12 cellular contexts compared by ENCODE assay signal in the genomic region with DNA sequence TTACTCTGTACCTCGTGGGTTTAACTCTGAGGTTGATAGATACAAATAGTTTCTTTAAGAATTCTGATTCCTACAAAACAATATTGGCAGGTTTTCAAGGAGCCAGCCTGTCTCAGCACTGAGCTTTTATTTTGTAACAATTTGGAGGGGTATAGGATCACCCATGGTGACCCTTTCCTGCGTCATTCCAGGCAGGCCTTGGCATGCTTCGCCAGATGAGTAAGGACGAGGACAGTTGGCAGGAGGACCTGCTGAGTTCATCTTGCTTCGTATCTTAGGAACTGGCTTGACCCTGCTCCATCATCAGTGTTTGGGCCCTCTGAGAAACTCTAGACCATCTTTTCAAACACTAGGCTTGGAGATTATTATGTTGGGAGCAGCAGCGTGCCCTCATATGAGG. TPM values are rescaled to one million over a fixed set of nuclear protein-coding genes. Genes with fewer than 3 reads are reported as not detected.
DNase-seq lines count a peak whose midpoint lies in the region; ATAC-seq and TF ChIP-seq lines count a peak whose summit lies in the region.
"Had no signal": no experiment of that assay in that cellular context is flagged by ENCODE, and none has a peak within 500 bp of the region (broad histone marks: within the 10 kb centered on the region; RNA-seq: fewer than 3 reads in every experiment).

No MANE protein-coding gene starts in this region.

- peak overlapping the region in 2 of 3 experiments; percentile 11 to 84; a peak in 3 of 7 replicates for H3K27ac Mint-ChIP-seq in H9
- H3K27ac Mint-ChIP-seq: activated CD4-positive, alpha-beta T cell treated with anti-CD3 and anti-CD28 coated beads, Interleukin-2, amount 10 ng/mL, durations not matched to agents 24 days and 14 days; natural killer cell had no signal

- H3K27me3 ChIP-seq in H9 (ENCODE audit: insufficient read depth, low read length) (no peaks in the 10 kb centered on the region), breast epithelium (no peaks in the 10 kb centered on the region), heart right ventricle (no peaks in the 10 kb centered on the region), sigmoid colon (no peaks in the 10 kb centered on the region), aorta (ENCODE audit: control insufficient read depth in 1 of 2, insufficient read depth in 2 of 2, low read length in 1 of 2) (no peaks in the 10 kb centered on the region)

- H2BK15ac ChIP-seq in H9 (ENCODE audit: low read depth, low read length), result no peak overlapping the region

- intact Hi-C loops in breast epithelium (cut with DNase I; ENCODE audit: low total_unique reads) (no loop called here), heart right ventricle (cut with DNase I) (loop anchor here in 1 of 10 donors (5.0 kb wide), 1 partner anchor 36 kb away; no protein-coding TSS in a partner anchor), sigmoid colon (cut with DNase I) (no loop called here), aorta (cut with DNase I) (no loop called here)

- no peak overlapping the region for H4K8ac ChIP-seq in H9 (replicated peaks; ENCODE audit: insufficient read length, low read depth, low read length)

- no peak overlapping the region for H2BK5ac ChIP-seq in H9 (ENCODE audit: insufficient read length, low read length)

- DNase-seq in H9 (no peak), breast epithelium (ENCODE audit: low spot score in 2 of 2) (peak in 1 of 2 donors; percentile 35), heart right ventricle (no peak), sigmoid colon (peak; percentile 79), cerebellum (ENCODE audit: low spot score) (no peak), aorta (no peak)
- no peak for DNase-seq in activated effector memory CD4-positive, alpha-beta T cell treated with anti-CD3 and anti-CD28 coated beads, Interleukin-2, amount 50 U/mL, for 16 hours
- no peak for DNase-seq in stimulated activated CD4-positive, alpha-beta T cell treated with anti-CD3 and anti-CD28 coated beads, Interleukin-12 subunit alpha, Interleukin-12 subunit beta, amount 100 ng/mL, for 4 hours
- DNase-seq: activated CD4-positive, alpha-beta T cell treated with anti-CD3 and anti-CD28 coated beads, Interleukin-2, amount 10 ng/mL, durations not matched to agents 24 days and 14 days; Kasumi-1; natural killer cell; NCI-H2107 had no signal

- no peak overlapping the region for H3K14ac ChIP-seq in H9 (ENCODE audit: insufficient read depth, low read length)

- no peak overlapping the region for H3K4ac ChIP-seq in H9 (ENCODE audit: low read depth, low read length)

- H3K9me3 ChIP-seq in H9 (ENCODE audit: control insufficient read depth, low read depth, low read length) (no peaks in the 10 kb centered on the region), breast epithelium (no peaks in the 10 kb centered on the region), heart right ventricle (no peaks in the 10 kb centered on the region), sigmoid colon (no peaks in the 10 kb centered on the region), aorta (ENCODE audit: control insufficient read depth, low read length) (no peaks in the 10 kb centered on the region)

- no peak overlapping the region for H3K9ac ChIP-seq in H9 (ENCODE audit: extremely low read depth, insufficient read length, low read length)

- no peak overlapping the region for H4K91ac ChIP-seq in H9 (ENCODE audit: insufficient read length, low read depth, low read length)

- no peak overlapping the region for H2BK12ac ChIP-seq in H9 (ENCODE audit: insufficient read length, low read depth, low read length)

- H3K18ac ChIP-seq in H9 (ENCODE audit: insufficient read length, low read depth, low read length), result no peak overlapping the region

- no peak overlapping the region for H3K4me2 ChIP-seq in H9 (ENCODE audit: insufficient read depth, insufficient read length, low read length)

- H3K4me1 ChIP-seq in H9 (ENCODE audit: insufficient read depth, low read length), result peaks cover 43% of the 10 kb centered on the region
- H3K4me1 ChIP-seq in breast epithelium, result peaks cover 4 to 12% of the 10 kb centered on the region in 2 donors
- peaks cover 12 to 90% (median 68%) of the 10 kb centered on the region in 9 donors for H3K4me1 ChIP-seq in heart right ventricle
- peaks cover 0 to 89% (median 77%) of the 10 kb centered on the region in 4 donors for H3K4me1 ChIP-seq in sigmoid colon
- peaks cover 0 to 8% of the 10 kb centered on the region in 2 donors for H3K4me1 ChIP-seq in aorta (ENCODE audit: control insufficient read depth in 1 of 2, insufficient read depth in 2 of 2, low read length in 2 of 2)

- H3K56ac ChIP-seq in H9 (ENCODE audit: insufficient read length, low read depth, low read length), result no peak overlapping the region

- peak in 1 of 8 donors; percentile 22 for ATAC-seq in heart right ventricle
- ATAC-seq in aorta (ENCODE audit: low FRiP score), result no peak

- H3K4me3 Mint-ChIP-seq in H9, result no peak overlapping the region
- H3K4me3 Mint-ChIP-seq: activated CD4-positive, alpha-beta T cell treated with anti-CD3 and anti-CD28 coated beads, Interleukin-2, amount 10 ng/mL, durations not matched to agents 24 days and 14 days; natural killer cell had no signal

- no peaks in the 10 kb centered on the region for H3K27me3 Mint-ChIP-seq in H9 (ENCODE audit: low read depth)
- H3K27me3 Mint-ChIP-seq: activated CD4-positive, alpha-beta T cell treated with anti-CD3 and anti-CD28 coated beads, Interleukin-2, amount 10 ng/mL, durations not matched to agents 24 days and 14 days had no signal

- no peak overlapping the region for H2BK120ac ChIP-seq in H9 (ENCODE audit: low read depth, low read length, poor library complexity, severe bottlenecking)

- no peaks in the 10 kb centered on the region for H4K20me1 ChIP-seq in H9 (ENCODE audit: control insufficient read depth, insufficient read depth, insufficient read length)

- H3K79me2 ChIP-seq in H9 (ENCODE audit: insufficient read depth, low read length), result peaks cover 73% of the 10 kb centered on the region; the same call in 1 of the 2 replicates

- no peak overlapping the region for H3K23ac ChIP-seq in H9 (ENCODE audit: insufficient read length, low read depth, low read length)

- no peak overlapping the region for H3T11ph ChIP-seq in H9 (ENCODE audit: low read length)

- no peak overlapping the region for H3K4me3 ChIP-seq in breast epithelium
- no peak overlapping the region for H3K4me3 ChIP-seq in heart right ventricle
- no peak overlapping the region for H3K4me3 ChIP-seq in sigmoid colon
- H3K4me3 ChIP-seq in aorta (ENCODE audit: low read length in 2 of 2), result no peak overlapping the region

- H4K5ac ChIP-seq in H9 (ENCODE audit: insufficient read length, low read depth, low read length), result no peak overlapping the region

- H3K27ac ChIP-seq in H9 (ENCODE audit: insufficient read length, low read depth, low read length) (no peak overlapping the region), breast epithelium (peak overlapping the region; percentile 65 to 73), heart right ventricle (peak overlapping the region; percentile 0 to 84 (median 46)), sigmoid colon (peak overlapping the region; percentile 72 to 80 (median 77)), aorta (ENCODE audit: low read depth in 1 of 2, low read length in 2 of 2) (peak overlapping the region in 1 of 2 donors; percentile 29)

- no peak overlapping the region for H2AK5ac ChIP-seq in H9 (ENCODE audit: insufficient read length, low read length)

- no peaks in the 10 kb centered on the region for H3K23me2 ChIP-seq in H9 (ENCODE audit: insufficient read length, low read depth, low read length, poor library complexity, severe bottlenecking)

- H2AFZ ChIP-seq in H9 (ENCODE audit: low read length), result no peak overlapping the region

- no peaks in the 10 kb centered on the region for H3K9me3 Mint-ChIP-seq in H9
- H3K9me3 Mint-ChIP-seq: activated CD4-positive, alpha-beta T cell treated with anti-CD3 and anti-CD28 coated beads, Interleukin-2, amount 10 ng/mL, durations not matched to agents 24 days and 14 days had no signal

- H2BK20ac ChIP-seq in H9 (ENCODE audit: low read depth, low read length, poor library complexity, severe bottlenecking), result no peak overlapping the region

- TF ChIP-seq POLR2A in breast epithelium (IDR thresholded peaks at IDR 0.05) (no peak), sigmoid colon (IDR thresholded peaks at IDR 0.05) (no peak)

- peaks cover 20 to 30% (median 24%) of the 10 kb centered on the region in 3 experiments; a peak in 6 of 7 replicates for H3K36me3 Mint-ChIP-seq in H9 (ENCODE audit: insufficient read depth in 1 of 3, low read depth in 3 of 3)
- H3K36me3 Mint-ChIP-seq: natural killer cell had no signal

- H3K36me3 ChIP-seq in breast epithelium (no peaks in the 10 kb centered on the region), heart right ventricle (no peaks in the 10 kb centered on the region), sigmoid colon (no peaks in the 10 kb centered on the region), aorta (ENCODE audit: control insufficient read depth in 1 of 2, insufficient read depth in 2 of 2, low read length in 1 of 2) (no peaks in the 10 kb centered on the region)

- peak in 1 of 4 donors; percentile 9 for TF ChIP-seq EP300 in sigmoid colon (IDR thresholded peaks at IDR 0.05)

- no CpG with 5 or more reads among the region's 6 CpGs for WGBS in H9 (ENCODE audit: extremely low coverage, insufficient read length, low lambda C conversion rate)
- WGBS in heart right ventricle, 2 donors, result 70 to 71% methylated on average over 6 of the region's 6 CpGs
- WGBS in sigmoid colon, 2 donors, result 80 to 81% methylated on average over 6 of the region's 6 CpGs
- WGBS in aorta, 2 donors, result 81 to 85% methylated on average over 6 of the region's 6 CpGs

- TF ChIP-seq CTCF in H9 (conservative IDR thresholded peaks at IDR 0.05), result no peak
- TF ChIP-seq CTCF in breast epithelium (IDR thresholded peaks at IDR 0.05), result no peak
- TF ChIP-seq CTCF in heart right ventricle (IDR thresholded peaks at IDR 0.05), result no peak
- TF ChIP-seq CTCF in sigmoid colon (IDR thresholded peaks at IDR 0.05), result no peak

- peaks cover 2% of the 10 kb centered on the region for H3K79me1 ChIP-seq in H9 (ENCODE audit: insufficient read depth, low read depth, low read length, poor library complexity, severe bottlenecking)

- H3K4me1 Mint-ChIP-seq in H9, result peaks cover 88 to 93% of the 10 kb centered on the region in 2 experiments
- H3K4me1 Mint-ChIP-seq: activated CD4-positive, alpha-beta T cell treated with anti-CD3 and anti-CD28 coated beads, Interleukin-2, amount 10 ng/mL, durations not matched to agents 24 days and 14 days had no signal

RNA-seq across cellular contexts. Expression of a gene that starts 17.9 kb away (rescaled TPM):
- total RNA-seq in H9 (2021) (159 and 164 TPM in 2 replicates), breast epithelium (10 to 100 TPM in 2 of 3 donors, 1 to 10 TPM in 1; 9.0 to 36.4 (median 20.6) TPM), heart right ventricle (10 to 100 TPM; 24.4 to 47.7 (median 34.6) TPM), sigmoid colon (10 to 100 TPM; 21.7 to 33.8 (median 25.6) TPM), cerebellum (102 TPM), aorta (10 to 100 TPM; 15.1 to 24.0 TPM)
- polyA plus RNA-seq in heart right ventricle (1 to 10 TPM; 1.9 to 5.7 TPM), sigmoid colon (1 to 10 TPM in 2 of 3 donors, under 1 TPM in 1; 0.60 to 6.2 (median 2.5) TPM), aorta (1 to 10 TPM; 1.3 to 3.4 TPM)
